Comparison of ENCODE assay signal across 14 cellular contexts in the genomic region with DNA sequence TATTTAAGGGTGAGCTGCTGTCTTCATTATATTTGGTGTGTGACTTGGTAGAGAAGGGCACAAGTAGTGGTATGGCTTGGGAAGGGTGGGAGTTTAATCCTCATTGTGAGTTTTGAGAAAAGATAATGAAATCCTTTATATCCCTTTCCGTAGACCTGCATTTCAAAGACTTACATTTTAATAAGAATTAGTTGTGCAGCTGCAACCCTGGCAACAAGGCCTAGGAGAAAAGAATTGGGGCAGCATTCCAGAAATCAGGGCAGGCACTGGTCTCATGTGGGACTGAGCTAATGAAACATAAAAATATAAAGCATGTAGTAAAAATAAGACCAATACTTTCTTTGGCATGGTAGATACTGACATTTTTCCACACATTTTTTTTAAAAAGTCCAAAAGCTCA.
A peak's percentile ranks its signal among the peaks of the same experiment; 100 is the strongest.
DNase-seq lines count a peak whose midpoint lies in the region; ATAC-seq, FAIRE-seq and TF ChIP-seq lines count a peak whose summit lies in the region.
"Had no signal": no experiment of that assay in that cellular context is flagged by ENCODE, and none has a peak within 500 bp of the region (broad histone marks: within the 10 kb centered on the region; RNA-seq: fewer than 3 reads in every experiment).

No MANE protein-coding gene starts in this region.

- peak overlapping the region; percentile 39 for H3K4me3 Mint-ChIP-seq in CD4-positive, alpha-beta T cell
- H3K4me3 Mint-ChIP-seq in nephron = no peak overlapping the region
- H3K4me3 Mint-ChIP-seq in stimulated activated memory B cell treated with anti-CD40 and anti-IgM and Interleukin-4, amounts not matched to agents 10 μg/mL and 1 μg/mL and 100 μg/mL, for 72 hours = no peak overlapping the region
- H3K4me3 Mint-ChIP-seq: dendritic cell treated with granulocyte-macrophage colony-stimulating factor and Interleukin-4, amounts not matched to agents 40 ng/mL and 50 ng/mL, for 4 days had no signal

- peaks cover 85% of the 10 kb centered on the region for H3K4me1 Mint-ChIP-seq in CD4-positive, alpha-beta T cell (ENCODE audit: low read depth)
- H3K4me1 Mint-ChIP-seq in nephron = peaks cover 22% of the 10 kb centered on the region
- H3K4me1 Mint-ChIP-seq in stimulated activated memory B cell treated with anti-CD40 and anti-IgM and Interleukin-4, amounts not matched to agents 10 μg/mL and 1 μg/mL and 100 μg/mL, for 72 hours = peaks cover 81% of the 10 kb centered on the region

- H3K79me1 ChIP-seq in H1 (ENCODE audit: low read depth, low read length) = no peaks in the 10 kb centered on the region

- TF ChIP-seq CTCF in CD4-positive, alpha-beta T cell (IDR thresholded peaks at IDR 0.05) = no peak
- TF ChIP-seq CTCF in H1 (IDR thresholded peaks at IDR 0.05; ENCODE audit: control extremely low read depth in 1 of 3, insufficient read depth in 1 of 3, low read depth in 1 of 3, low read length in 3 of 3) (no peak), nephron (IDR thresholded peaks at IDR 0.05; ENCODE audit: unreplicated experiment in 3 of 3) (no peak), GM13977 (IDR thresholded peaks at IDR 0.05; ENCODE audit: extremely low read depth, insufficient read depth, missing control alignments) (no peak), right lobe of liver (IDR thresholded peaks at IDR 0.05) (no peak)

- no peak overlapping the region for H3K14ac ChIP-seq in H1 (ENCODE audit: insufficient read length)

- no peak for TF ChIP-seq EP300 in H1 (IDR thresholded peaks at IDR 0.05; ENCODE audit: borderline replicate concordance in 1 of 2, low read depth in 2 of 2, low read length in 2 of 2)

- H2BK20ac ChIP-seq in H1 (ENCODE audit: low read length) = no peak overlapping the region

- POLR2A ChIA-PET in CD4-positive, alpha-beta T cell (lab: Charles Lee) = interaction anchor here (1.1 to 2.1 kb wide), 8 partner anchors 9 to 60 kb away, joined by 3 to 11 read pairs (median 4); partner anchors contain the start of gene CDC42SE2
- POLR2A ChIA-PET in H1 (lab: Charles Lee; ENCODE audit: partially characterized antibody) = interaction anchor here (1.3 kb wide), 1 partner anchor 12 kb away, joined by 8 read pairs; no protein-coding TSS in a partner anchor

- peaks cover 0 to 4% (median 0%) of the 10 kb centered on the region in 4 experiments; a peak in 1 of 7 replicates for H3K4me1 ChIP-seq in H1 (replicated peaks in 1 of 4; ENCODE audit: control insufficient read depth in 3 of 4, insufficient read depth in 4 of 4, low read length in 3 of 4)
- no peaks in the 10 kb centered on the region for H3K4me1 ChIP-seq in right lobe of liver

- H3K18ac ChIP-seq in H1 (ENCODE audit: extremely low read depth, low read length) = no peak overlapping the region; the same call in 1 of the 2 replicates

- 33% methylated on average over 1 of the region's 1 CpG; no CpG with 5 or more reads in 1 of the 2 experiments for WGBS in H1 (ENCODE audit: extremely low coverage in 1 of 2, insufficient coverage in 1 of 2, insufficient read length in 1 of 2, insufficient replicate concordance in 2 of 2, low coverage in 1 of 2, low lambda C conversion rate in 2 of 2, missing lambda C conversion rate in 1 of 2), 2 experiments
- WGBS in right lobe of liver (ENCODE audit: insufficient coverage, low coverage, low lambda C conversion rate, missing lambda C conversion rate) = 65% methylated on average over 1 of the region's 1 CpG

- no peak overlapping the region for H2BK15ac ChIP-seq in H1 (ENCODE audit: low read length)

- no peak for TF ChIP-seq RAD21 in H1 (IDR thresholded peaks at IDR 0.05 in 1 of 2, conservative IDR thresholded peaks at IDR 0.05 in 1 of 2; ENCODE audit: low read depth in 2 of 2, low read length in 2 of 2)

- no peak for DNase-seq in CD4-positive, alpha-beta T cell
- DNase-seq in SK-N-MC (ENCODE audit: low read depth, low spot score) (no peak), H1 (ENCODE audit: low read depth in 1 of 2, low spot score in 2 of 2) (no peak), GM13977 (ENCODE audit: low spot score) (no peak), right lobe of liver (no peak), SHP77 (lab: John Stamatoyannopoulos, UW) (no peak)
- DNase-seq: activated gamma-delta T cell, Calu3, glutamatergic neuron, RPMI8226 had no signal

- no peak overlapping the region for H4K8ac ChIP-seq in H1 (ENCODE audit: extremely low read depth, insufficient read depth, low read length)

- peaks cover 81% of the 10 kb centered on the region for H3K36me3 Mint-ChIP-seq in CD4-positive, alpha-beta T cell (ENCODE audit: low read depth)
- peaks cover 34% of the 10 kb centered on the region for H3K36me3 Mint-ChIP-seq in nephron (ENCODE audit: low read depth)
- H3K36me3 Mint-ChIP-seq in stimulated activated memory B cell treated with anti-CD40 and anti-IgM and Interleukin-4, amounts not matched to agents 10 μg/mL and 1 μg/mL and 100 μg/mL, for 72 hours = peaks cover 62% of the 10 kb centered on the region

- H4K5ac ChIP-seq in H1 (ENCODE audit: insufficient read length, low read depth, low read length) = no peak overlapping the region

- no peaks in the 10 kb centered on the region for H3K9me3 ChIP-seq in CD4-positive, alpha-beta T cell (ENCODE audit: control insufficient read depth, low read length)
- H3K9me3 ChIP-seq in SK-N-MC (ENCODE audit: low read depth, low read length) (peaks cover 6% of the 10 kb centered on the region; the same call in 1 of the 2 replicates), H1 (ENCODE audit: insufficient read depth in 2 of 2, low read depth in 1 of 2, low read length in 1 of 2) (peaks cover 0 to 3% of the 10 kb centered on the region in 2 experiments; a peak in 1 of 4 replicates), right lobe of liver (no peaks in the 10 kb centered on the region)

- no peaks in the 10 kb centered on the region for H3K27me3 ChIP-seq in CD4-positive, alpha-beta T cell (ENCODE audit: control insufficient read depth, insufficient read depth, low read length)
- H3K27me3 ChIP-seq in H1 (replicated peaks in 1 of 4; ENCODE audit: control insufficient read depth in 3 of 4, extremely low read depth in 1 of 4, insufficient read depth in 3 of 4, low read length in 3 of 4) = no peaks in the 10 kb centered on the region
- H3K27me3 ChIP-seq in right lobe of liver = no peaks in the 10 kb centered on the region

- CTCF ChIA-PET in CD4-positive, alpha-beta T cell (lab: Charles Lee) = interaction anchor here (0.8 to 2.4 kb wide), 4 partner anchors 9 to 58 kb away, joined by 3 to 7 read pairs (median 6); no protein-coding TSS in a partner anchor
- CTCF ChIA-PET in H1 (lab: Charles Lee; ENCODE audit: partially characterized antibody) = interaction anchor here (0.6 kb wide), 1 partner anchor 1380 kb away, joined by 3 read pairs; no protein-coding TSS in a partner anchor

- FAIRE-seq in H1 (lab: Jason Lieb, UNC) = no peak
- FAIRE-seq: GM12892 had no signal

- no peak overlapping the region for H2AFZ ChIP-seq in H1 (ENCODE audit: low read length)

- ATAC-seq in CD4-positive, alpha-beta T cell (ENCODE audit: poor library complexity) = no peak
- ATAC-seq in stimulated activated memory B cell treated with anti-CD40 and anti-IgM and Interleukin-4, amounts not matched to agents 10 μg/mL and 1 μg/mL and 100 μg/mL, for 72 hours = no peak
- ATAC-seq in right lobe of liver = no peak

- in situ Hi-C loops in GM13977 (cut with MboI; ENCODE audit: low pct_unique_long_range_greater_than_20kb, low sequenced_read_pairs, unreplicated experiment) = no loop called here

- no peak overlapping the region for H4K91ac ChIP-seq in H1 (replicated peaks; ENCODE audit: insufficient read length, low read length)

- no peak overlapping the region for H3K23ac ChIP-seq in H1 (ENCODE audit: insufficient read length)

- TF ChIP-seq POLR2A in H1 (IDR thresholded peaks at IDR 0.05; ENCODE audit: control extremely low read depth in 1 of 2, low read depth in 2 of 2, low read length in 2 of 2) (no peak), right lobe of liver (IDR thresholded peaks at IDR 0.05) (no peak)

- no peak overlapping the region for H2BK120ac ChIP-seq in H1 (replicated peaks; ENCODE audit: low read depth, low read length)

- intact Hi-C loops in CD4-positive, alpha-beta T cell (cut with DNase I, micrococcal nuclease) = loop anchor here in 1 of 2 experiments (5.0 kb wide), 1 partner anchor 42 kb away; no protein-coding TSS in a partner anchor
- intact Hi-C loops in right lobe of liver (cut with DNase I) = no loop called here

- peak overlapping the region; percentile 72 for H3K27ac Mint-ChIP-seq in CD4-positive, alpha-beta T cell
- H3K27ac Mint-ChIP-seq in nephron = peak overlapping the region; percentile 20 to 70 (median 26)
- no peak overlapping the region for H3K27ac Mint-ChIP-seq in stimulated activated memory B cell treated with anti-CD40 and anti-IgM and Interleukin-4, amounts not matched to agents 10 μg/mL and 1 μg/mL and 100 μg/mL, for 72 hours
- H3K27ac Mint-ChIP-seq: dendritic cell treated with granulocyte-macrophage colony-stimulating factor and Interleukin-4, amounts not matched to agents 40 ng/mL and 50 ng/mL, for 4 days had no signal

- no peak overlapping the region for H2BK12ac ChIP-seq in H1 (ENCODE audit: low read depth, low read length)

- H4K20me1 ChIP-seq in H1 (replicated peaks in 1 of 2; ENCODE audit: control insufficient read depth in 1 of 2, insufficient read depth in 2 of 2, low read length in 2 of 2) = no peaks in the 10 kb centered on the region

- no peak overlapping the region for H3K4ac ChIP-seq in H1 (replicated peaks; ENCODE audit: insufficient read length, low read depth, low read length)

- H3K23me2 ChIP-seq in H1 (ENCODE audit: low read depth, low read length) = no peaks in the 10 kb centered on the region

- peaks cover 64% of the 10 kb centered on the region for H3K36me3 ChIP-seq in SK-N-MC (ENCODE audit: insufficient read depth, low read length)
- no peaks in the 10 kb centered on the region for H3K36me3 ChIP-seq in H1 (ENCODE audit: control insufficient read depth in 2 of 4, insufficient read depth in 4 of 4, low read length in 3 of 4)
- no peaks in the 10 kb centered on the region for H3K36me3 ChIP-seq in right lobe of liver

- H3K9ac ChIP-seq in SK-N-MC (ENCODE audit: insufficient read length) (no peak overlapping the region), H1 (replicated peaks in 1 of 4; ENCODE audit: extremely low read depth in 1 of 4, low read depth in 3 of 4, low read length in 3 of 4) (no peak overlapping the region)

- H3K27ac ChIP-seq in CD4-positive, alpha-beta T cell (ENCODE audit: low read depth, low read length) = no peak overlapping the region
- H3K27ac ChIP-seq in SK-N-MC (peak overlapping the region; percentile 62), H1 (ENCODE audit: low read depth, low read length) (no peak overlapping the region), right lobe of liver (no peak overlapping the region)

- H3K4me3 ChIP-seq in SK-N-MC = no peak overlapping the region
- H3K4me3 ChIP-seq in H1 (ENCODE audit: extremely low read depth in 1 of 4, insufficient read depth in 2 of 4, low read depth in 3 of 4, low read length in 4 of 4) = peak overlapping the region in 1 of 4 experiments; percentile 35; a peak in 1 of 8 replicates
- H3K4me3 ChIP-seq in right lobe of liver = no peak overlapping the region

- H2BK5ac ChIP-seq in H1 (ENCODE audit: low read depth, low read length) = no peak overlapping the region

- peak overlapping the region; percentile 29 to 52; a peak in 2 of 4 replicates for H3K4me2 ChIP-seq in H1 (ENCODE audit: insufficient read depth in 1 of 2, low read depth in 2 of 2, low read length in 2 of 2)

- no peaks in the 10 kb centered on the region for H3K9me3 Mint-ChIP-seq in CD4-positive, alpha-beta T cell
- peaks cover 8% of the 10 kb centered on the region for H3K9me3 Mint-ChIP-seq in nephron
- H3K9me3 Mint-ChIP-seq in stimulated activated memory B cell treated with anti-CD40 and anti-IgM and Interleukin-4, amounts not matched to agents 10 μg/mL and 1 μg/mL and 100 μg/mL, for 72 hours = no peaks in the 10 kb centered on the region
- H3K9me3 Mint-ChIP-seq: dendritic cell treated with granulocyte-macrophage colony-stimulating factor and Interleukin-4, amounts not matched to agents 40 ng/mL and 50 ng/mL, for 4 days had no signal

- H2AK5ac ChIP-seq in H1 (ENCODE audit: low read depth, low read length) = no peak overlapping the region

- H3K27me3 Mint-ChIP-seq in CD4-positive, alpha-beta T cell = no peaks in the 10 kb centered on the region
- no peaks in the 10 kb centered on the region for H3K27me3 Mint-ChIP-seq in nephron (ENCODE audit: low read depth)
- no peaks in the 10 kb centered on the region for H3K27me3 Mint-ChIP-seq in stimulated activated memory B cell treated with anti-CD40 and anti-IgM and Interleukin-4, amounts not matched to agents 10 μg/mL and 1 μg/mL and 100 μg/mL, for 72 hours
- H3K27me3 Mint-ChIP-seq: dendritic cell treated with granulocyte-macrophage colony-stimulating factor and Interleukin-4, amounts not matched to agents 40 ng/mL and 50 ng/mL, for 4 days had no signal

- peaks cover 0 to 35% of the 10 kb centered on the region in 2 experiments; a peak in 2 of 4 replicates for H3K79me2 ChIP-seq in H1 (ENCODE audit: control insufficient read depth in 1 of 2, insufficient read depth in 2 of 2, low read length in 2 of 2)

- H3K56ac ChIP-seq in H1 (replicated peaks; ENCODE audit: insufficient read length, low read depth, low read length) = no peak overlapping the region
